ENCODE assay signal across 15 cellular contexts in the genomic region with DNA sequence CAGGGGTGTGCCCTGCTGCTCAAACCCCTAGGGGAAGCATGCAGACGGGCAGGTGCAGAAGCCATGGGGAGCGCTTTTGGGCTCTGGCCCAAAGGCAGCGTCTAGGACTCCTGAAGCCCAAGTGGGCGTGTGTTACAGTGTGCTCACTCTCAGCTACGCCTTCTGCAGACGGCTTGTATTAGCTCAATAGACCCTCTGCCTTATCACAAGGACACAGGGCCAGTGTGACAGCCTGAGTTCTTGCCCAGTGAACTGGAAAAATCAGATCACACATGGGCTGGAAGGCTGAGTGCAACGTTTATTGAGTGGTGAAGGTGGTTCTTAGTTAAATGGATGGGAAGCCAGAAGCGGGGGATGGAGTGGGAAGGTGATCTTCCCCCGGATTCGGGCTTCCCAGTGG.
DNase-seq lines count a peak whose midpoint lies in the region; ATAC-seq and TF ChIP-seq lines count a peak whose summit lies in the region.
"Had no signal": no experiment of that assay in that cellular context is flagged by ENCODE, and none has a peak within 500 bp of the region (broad histone marks: within the 10 kb centered on the region; RNA-seq: fewer than 3 reads in every experiment).

No MANE protein-coding gene starts in this region.

- peaks cover 12% of the 10 kb centered on the region for H3K36me3 Mint-ChIP-seq in neural progenitor cell
- H3K36me3 Mint-ChIP-seq: CD4-positive, alpha-beta memory T cell had no signal

- no peak for TF ChIP-seq CTCF in right atrium auricular region (IDR thresholded peaks at IDR 0.05)
- TF ChIP-seq CTCF in heart left ventricle (IDR thresholded peaks at IDR 0.05), result no peak
- no peak for TF ChIP-seq CTCF in neural progenitor cell (IDR thresholded peaks at IDR 0.05)
- TF ChIP-seq CTCF in GM13976 (IDR thresholded peaks at IDR 0.05; ENCODE audit: borderline replicate concordance, control extremely low read depth, extremely low read depth, insufficient read depth, missing control alignments), result no peak

- no peaks in the 10 kb centered on the region for H3K27me3 Mint-ChIP-seq in neural progenitor cell (ENCODE audit: insufficient read depth, low read depth)

- H3K36me3 ChIP-seq in right atrium auricular region (no peaks in the 10 kb centered on the region), heart left ventricle (no peaks in the 10 kb centered on the region), neural progenitor cell (no peaks in the 10 kb centered on the region)

- no peaks in the 10 kb centered on the region for H3K79me2 ChIP-seq in neural progenitor cell (ENCODE audit: low read depth)

- no peak overlapping the region for H3K4me2 ChIP-seq in neural progenitor cell
- H3K4me2 ChIP-seq: GM23338 had no signal

- H3K27ac ChIP-seq in right atrium auricular region, result no peak overlapping the region
- peak overlapping the region in 3 of 12 donors; percentile 0 to 8 (median 4) for H3K27ac ChIP-seq in heart left ventricle
- no peak overlapping the region for H3K27ac ChIP-seq in neural progenitor cell
- H3K27ac ChIP-seq: HL-60 had no signal

- no peaks in the 10 kb centered on the region for H3K9me3 Mint-ChIP-seq in neural progenitor cell
- H3K9me3 Mint-ChIP-seq: CD4-positive, alpha-beta memory T cell; GM23338 had no signal

- H3K4me1 Mint-ChIP-seq in neural progenitor cell, result peaks cover 17% of the 10 kb centered on the region
- H3K4me1 Mint-ChIP-seq: B cell; CD4-positive, alpha-beta memory T cell had no signal

- intact Hi-C loops in Right ventricle myocardium superior (cut with DNase I), result loop anchor here (10.0 kb wide), 1 partner anchor 361 kb away; no protein-coding TSS in a partner anchor
- intact Hi-C loops in heart left ventricle (cut with DNase I), result no loop called here

- 64 to 73% (median 70%) methylated on average over 10 of the region's 10 CpGs for whole genome bisulfite sequencing in heart left ventricle, 4 donors

- in situ Hi-C loops in GM13976 (cut with MboI; ENCODE audit: low sequenced_read_pairs, unreplicated experiment), result no loop called here

- no peak overlapping the region for H3K4me3 Mint-ChIP-seq in neural progenitor cell
- H3K4me3 Mint-ChIP-seq: B cell; CD4-positive, alpha-beta memory T cell; GM23338 had no signal

- H3K9me3 ChIP-seq in right atrium auricular region (no peaks in the 10 kb centered on the region), heart left ventricle (no peaks in the 10 kb centered on the region), neural progenitor cell (ENCODE audit: low read depth) (no peaks in the 10 kb centered on the region)

- H3K4me1 ChIP-seq in right atrium auricular region (peaks cover 0 to 4% of the 10 kb centered on the region in 2 donors), heart left ventricle (peaks cover 0 to 19% (median 0%) of the 10 kb centered on the region in 12 donors), neural progenitor cell (no peaks in the 10 kb centered on the region)

- H3K27me3 ChIP-seq in right atrium auricular region, result no peaks in the 10 kb centered on the region
- no peaks in the 10 kb centered on the region for H3K27me3 ChIP-seq in heart left ventricle
- no peaks in the 10 kb centered on the region for H3K27me3 ChIP-seq in neural progenitor cell

- no peak for DNase-seq in Right ventricle myocardium superior
- no peak for DNase-seq in right atrium auricular region (ENCODE audit: low spot score)
- DNase-seq in heart left ventricle, result peak in 1 of 5 donors; percentile 30
- DNase-seq in neural progenitor cell (ENCODE audit: low spot score), result peak; percentile 9
- DNase-seq in GM13976 (ENCODE audit: low spot score), result no peak
- DNase-seq in DMS 273 treated with DMSO at 0.1 percent for 48 hours (lab: John Stamatoyannopoulos, UW), result no peak
- DNase-seq in kidney glomerular epithelial cell (lab: John Stamatoyannopoulos, UW), result no peak
- DNase-seq: CD4-positive, alpha-beta memory T cell; DMS153; DMS79 treated with DMSO at 0.1 percent for 48 hours; EL; H7 had no signal

- H3K9ac ChIP-seq in neural progenitor cell, result no peak overlapping the region

- no peak for TF ChIP-seq POLR2A in heart left ventricle (IDR thresholded peaks at IDR 0.05)

- no peak overlapping the region for H3K27ac Mint-ChIP-seq in neural progenitor cell
- H3K27ac Mint-ChIP-seq: B cell; CD4-positive, alpha-beta memory T cell; GM23338 had no signal

- no peaks in the 10 kb centered on the region for H3F3A ChIP-seq in neural progenitor cell (ENCODE audit: low read depth)

- no peak overlapping the region for H2AFZ ChIP-seq in neural progenitor cell (replicated peaks)
- H2AFZ ChIP-seq: GM23338 had no signal

- no peaks in the 10 kb centered on the region for H4K20me1 ChIP-seq in neural progenitor cell (ENCODE audit: low read depth)

- ATAC-seq in Right ventricle myocardium superior (ENCODE audit: poor library complexity) (peak; percentile 71), heart left ventricle (peak; percentile 45 to 92 (median 68))
- ATAC-seq: GM23338 had no signal

- no peak overlapping the region for H3K4me3 ChIP-seq in right atrium auricular region
- no peak overlapping the region for H3K4me3 ChIP-seq in heart left ventricle
- no peak overlapping the region for H3K4me3 ChIP-seq in neural progenitor cell
- H3K4me3 ChIP-seq: GM23338 had no signal
